In the genomic region with DNA sequence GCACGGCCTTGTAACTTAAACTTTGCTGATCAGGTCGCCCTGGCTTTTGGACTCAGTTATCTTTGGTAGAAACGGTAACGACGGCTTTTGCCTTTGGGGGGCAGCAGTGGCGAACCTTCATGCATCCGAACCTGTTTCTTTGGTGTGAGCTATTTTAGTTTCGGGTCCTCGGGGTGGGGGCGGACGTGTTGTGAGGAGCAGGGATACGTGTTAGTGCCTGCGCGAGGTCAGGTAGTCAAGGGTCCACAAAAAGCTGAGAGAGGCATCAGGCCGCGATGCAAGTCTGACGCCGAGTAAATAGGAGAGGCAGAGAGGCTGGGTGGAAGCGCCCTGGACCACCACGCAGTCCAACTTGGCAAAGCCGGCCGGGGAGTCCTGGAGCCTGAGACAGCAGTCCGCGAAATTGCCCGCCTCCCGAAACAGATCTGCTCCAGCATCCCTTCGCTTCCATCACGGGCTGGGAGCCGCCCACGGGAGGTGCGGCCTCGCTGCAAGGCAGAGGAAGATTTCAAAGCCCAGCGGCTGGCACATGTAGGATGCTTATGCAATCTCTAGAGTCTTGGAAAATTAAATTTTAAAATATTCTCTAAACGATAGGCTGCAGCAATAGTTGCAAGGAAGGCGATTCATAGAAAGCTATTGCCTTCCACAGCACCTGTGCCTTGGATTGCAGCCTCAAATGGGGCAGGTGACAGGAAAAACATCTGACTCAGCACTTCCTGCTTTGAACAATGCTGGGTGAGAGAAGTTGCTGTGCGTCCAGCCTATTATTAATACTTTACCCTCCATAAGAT, we compare ENCODE assay signal across 8 cellular contexts. TPM values are rescaled to one million over a fixed set of nuclear protein-coding genes. Genes with fewer than 3 reads are reported as not detected.
DNase-seq lines count a peak whose midpoint lies in the region; ATAC-seq and TF ChIP-seq lines count a peak whose summit lies in the region.

No MANE protein-coding gene starts in this region.

- 1% methylated on average over 32 of the region's 36 CpGs for WGBS in mesenchymal stem cell

- peaks cover 5% of the 10 kb centered on the region for H3K4me1 ChIP-seq in mesenchymal stem cell (ENCODE audit: control insufficient read depth, insufficient read depth, low read depth, low read length)

- peaks cover 12 to 26% of the 10 kb centered on the region in 2 donors for H3K4me1 Mint-ChIP-seq in effector memory CD8-positive, alpha-beta T cell (ENCODE audit: low read depth in 2 of 2)

- H3K4me3 Mint-ChIP-seq in effector memory CD8-positive, alpha-beta T cell: peak overlapping the region; percentile 88 to 92

- H3K27me3 ChIP-seq in BJ (ENCODE audit: control insufficient read depth, insufficient read depth, low read length) (no peaks in the 10 kb centered on the region), mesenchymal stem cell (ENCODE audit: control insufficient read depth in 1 of 2, insufficient read depth in 1 of 2, low read length in 2 of 2) (no peaks in the 10 kb centered on the region)

- peak overlapping the region; percentile 65 for H4K8ac ChIP-seq in mesenchymal stem cell (ENCODE audit: low read length)

- H3K23ac ChIP-seq in mesenchymal stem cell (ENCODE audit: low read length in 2 of 2): peak overlapping the region in 1 of 2 experiments; percentile 74

- ATAC-seq in HG03378 (IDR thresholded peaks at IDR 0.05; ENCODE audit: unreplicated experiment): peak; percentile 42
- peak; percentile 15 for ATAC-seq in effector memory CD8-positive, alpha-beta T cell (replicated peaks)

- no peaks in the 10 kb centered on the region for H3K9me3 Mint-ChIP-seq in effector memory CD8-positive, alpha-beta T cell

- H2AFZ ChIP-seq in mesenchymal stem cell (ENCODE audit: low read depth, low read length): peak overlapping the region; percentile 100

- peak overlapping the region; percentile 83 for H3K9ac ChIP-seq in mesenchymal stem cell (ENCODE audit: low read length)

- peak; percentile 52 for TF ChIP-seq POLR2A in GM19099 (IDR thresholded peaks at IDR 0.05; ENCODE audit: extremely low read depth, insufficient read length, low read depth)

- no peak overlapping the region for H2BK15ac ChIP-seq in mesenchymal stem cell (ENCODE audit: low read depth, poor library complexity, severe bottlenecking)

- no peaks in the 10 kb centered on the region for H3K36me3 ChIP-seq in BJ (ENCODE audit: control insufficient read depth, insufficient read depth, low read length)
- H3K36me3 ChIP-seq in mesenchymal stem cell (ENCODE audit: control insufficient read depth in 1 of 2, insufficient read depth in 2 of 2, low read depth in 1 of 2, low read length in 2 of 2): no peaks in the 10 kb centered on the region

- POLR2A ChIA-PET in BJ (lab: Charles Lee): no interaction called here

- peak overlapping the region in 1 of 2 experiments; percentile 84 for H3K18ac ChIP-seq in mesenchymal stem cell (ENCODE audit: low read depth in 1 of 2, low read length in 2 of 2)

- peak overlapping the region; percentile 63 for H3K27ac ChIP-seq in mesenchymal stem cell (ENCODE audit: low read length, poor library complexity, severe bottlenecking)

- H4K91ac ChIP-seq in mesenchymal stem cell (ENCODE audit: low read length): no peak overlapping the region

- TF ChIP-seq CTCF in BJ (IDR thresholded peaks at IDR 0.05; ENCODE audit: insufficient read depth, low read depth, low read length): peak; percentile 77

- H3K4ac ChIP-seq in mesenchymal stem cell (ENCODE audit: low read depth in 1 of 2, low read length in 2 of 2): peak overlapping the region in 1 of 2 experiments; percentile 62

- DNase-seq in BJ (ENCODE audit: low read depth) (peak; percentile 20), NCI-H526 (lab: John Stamatoyannopoulos, UW) (peak; percentile 84 to 92), mesenchymal stem cell (peak; percentile 74)
- peak; percentile 46 to 54 for DNase-seq in activated CD8-positive, alpha-beta memory T cell treated with anti-CD3 and anti-CD28 coated beads for 1 hour (ENCODE audit: extremely low read depth in 1 of 2, low read depth in 1 of 2)
- peak; percentile 70 to 79 (median 73) for DNase-seq in effector memory CD8-positive, alpha-beta T cell
- peak; percentile 56 for DNase-seq in stimulated activated CD8-positive, alpha-beta memory T cell treated with anti-CD3 and anti-CD28 coated beads, Interleukin-12 subunit alpha, Interleukin-12 subunit beta, amount 100 ng/mL, for 4 hours (ENCODE audit: low read depth)

- H3K4me2 ChIP-seq in mesenchymal stem cell (ENCODE audit: low read length, poor library complexity, severe bottlenecking): peak overlapping the region; percentile 97

- no peaks in the 10 kb centered on the region for H3K9me3 ChIP-seq in mesenchymal stem cell (ENCODE audit: control insufficient read depth, low read length)

- peak overlapping the region in 1 of 2 experiments; percentile 42 for H2BK12ac ChIP-seq in mesenchymal stem cell (ENCODE audit: low read length in 2 of 2)

- H3K14ac ChIP-seq in mesenchymal stem cell (ENCODE audit: low read length in 2 of 2): peak overlapping the region in 1 of 2 experiments; percentile 79

- H3K4me3 ChIP-seq in BJ (ENCODE audit: low read depth, low read length) (peak overlapping the region; percentile 50), mesenchymal stem cell (ENCODE audit: insufficient read depth in 1 of 2, low read depth in 1 of 2, low read length in 2 of 2) (peak overlapping the region; percentile 65 to 82)

- no peak overlapping the region for H2BK120ac ChIP-seq in mesenchymal stem cell (ENCODE audit: low read depth, low read length)

- H3K36me3 Mint-ChIP-seq in effector memory CD8-positive, alpha-beta T cell (ENCODE audit: insufficient read depth): peaks cover 15% of the 10 kb centered on the region

- no peaks in the 10 kb centered on the region for H3K27me3 Mint-ChIP-seq in effector memory CD8-positive, alpha-beta T cell

- no peak overlapping the region for H2BK5ac ChIP-seq in mesenchymal stem cell (ENCODE audit: low read depth, low read length, poor library complexity, severe bottlenecking)

- H2AK5ac ChIP-seq in mesenchymal stem cell (ENCODE audit: low read length, severe bottlenecking): no peak overlapping the region

- CTCF ChIA-PET in BJ (lab: Yijun Ruan, JAX): interaction anchor here (0.8 to 3.5 kb wide), 14 partner anchors 8 to 257 kb away, joined by 3 to 17 read pairs (median 4); partner anchors contain the start of gene ERCC5

- H3K27ac Mint-ChIP-seq in effector memory CD8-positive, alpha-beta T cell: peak overlapping the region; percentile 88 to 89

- no peaks in the 10 kb centered on the region for H3K79me1 ChIP-seq in mesenchymal stem cell (replicated peaks; ENCODE audit: low read length, poor library complexity, severe bottlenecking)

RNA-seq across cellular contexts. Expression of gene TPP2, which starts 4.6 kb away (rescaled TPM):
- 13.9 and 26.3 TPM in 2 replicates for polyA plus RNA-seq in BJ (2011; rRNA removed)
- 14.8 and 23.4 TPM in 2 replicates for polyA minus RNA-seq in BJ (2011; rRNA and poly(A)+ RNA removed)
- 37.0 TPM for polyA plus RNA-seq in mesenchymal stem cell (2013, experiment 1 of 2)
- polyA plus RNA-seq in mesenchymal stem cell (2013, experiment 2 of 2): 35.7 TPM

Comparison
In these comparisons a context has a peak if more than half of its experiments do, and no peak if none do; other contexts are left out.
1. Peak in every context shown above with its lines: DNase-seq, ATAC-seq, H3K4me3 ChIP-seq and H3K27ac ChIP-seq.
2. DNase-seq: peak in every context shown above with its lines; median percentile 88 in NCI-H526; 74 in mesenchymal stem cell; 73 in effector memory CD8-positive, alpha-beta T cell; 56 in stimulated activated CD8-positive, alpha-beta memory T cell treated with anti-CD3 and anti-CD28 coated beads, Interleukin-12 subunit alpha, Interleukin-12 subunit beta, amount 100 ng/mL, for 4 hours; 50 in activated CD8-positive, alpha-beta memory T cell treated with anti-CD3 and anti-CD28 coated beads for 1 hour; 20 in BJ.